Comparison of ENCODE assay signal across 8 cellular contexts in the genomic region with DNA sequence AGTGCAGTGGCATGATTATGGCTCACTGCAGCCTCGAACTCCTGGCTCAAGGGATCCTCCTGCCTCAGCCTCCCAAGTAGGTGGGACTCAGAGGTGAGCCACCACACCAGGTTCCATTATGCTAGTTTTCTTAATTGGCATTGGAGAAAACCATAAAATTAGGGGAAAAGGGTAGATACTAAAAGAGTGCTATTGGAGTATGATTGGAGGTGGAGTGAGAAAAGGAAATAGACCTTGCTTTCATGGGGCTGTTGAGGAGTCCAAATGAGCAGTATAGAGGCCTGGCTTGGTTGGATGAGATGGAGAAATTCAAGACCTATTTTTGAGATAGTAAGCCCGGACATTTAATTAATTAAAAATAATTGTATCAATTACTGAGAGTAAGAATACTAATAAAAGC. TPM values are rescaled to one million over a fixed set of nuclear protein-coding genes. Genes with fewer than 3 reads are reported as not detected.
A peak's percentile ranks its signal among the peaks of the same experiment; 100 is the strongest.
DNase-seq lines count a peak whose midpoint lies in the region; ATAC-seq, FAIRE-seq and TF ChIP-seq lines count a peak whose summit lies in the region.

No MANE protein-coding gene starts in this region.

- intact Hi-C loops in ascending aorta (cut with DNase I) (loop anchor here (2.0 to 10.0 kb wide), 3 partner anchors 650 to 1936 kb away; partner anchors contain the start of genes STKLD1, SURF4, TSC1 and UBAC1), HepG2 (cut with micrococcal nuclease; ENCODE audit: unreplicated experiment) (no loop called here), mucosa of descending colon (cut with DNase I, micrococcal nuclease) (no loop called here)

- H3K9ac ChIP-seq in HepG2 (ENCODE audit: insufficient read depth, low read depth, low read length), result no peak overlapping the region

- POLR2A ChIA-PET in HepG2 (lab: Yijun Ruan, JAX), result interaction anchor here (0.5 to 1.3 kb wide), 9 partner anchors 31 to 654 kb away, joined by 3 to 5 read pairs (median 4); no protein-coding TSS in a partner anchor

- in situ Hi-C loops in HepG2 (cut with HindIII; ENCODE audit: extremely low pct_ligation_motif_present, low pct_unique_long_range_greater_than_20kb), result no loop called here

- H3K27ac ChIP-seq in ascending aorta (peak overlapping the region; percentile 20 to 40), HepG2 (ENCODE audit: extremely low read length, insufficient read depth, low read length) (no peak overlapping the region), tibial nerve (peak overlapping the region in 3 of 4 donors; percentile 67 to 86 (median 69))

- H4K20me1 ChIP-seq in HepG2 (ENCODE audit: insufficient read depth, low read length), result no peaks in the 10 kb centered on the region

- TF ChIP-seq POLR2A in HepG2 (IDR thresholded peaks at IDR 0.05; ENCODE audit: insufficient read depth in 1 of 2, low read depth in 2 of 2, low read length in 2 of 2) (no peak), tibial nerve (IDR thresholded peaks at IDR 0.05) (no peak)

- H3K79me2 ChIP-seq in HepG2 (ENCODE audit: insufficient read depth, low read length), result no peaks in the 10 kb centered on the region

- CTCF ChIA-PET in HepG2 (lab: Yijun Ruan, JAX; ENCODE audit: low intra/inter-chr PET ratio, low total read pairs), result no interaction called here

- no peak overlapping the region for H2AFZ ChIP-seq in HepG2 (ENCODE audit: low read length)

- peaks cover 0 to 3% of the 10 kb centered on the region in 2 donors for H3K4me1 ChIP-seq in ascending aorta
- peaks cover 27% of the 10 kb centered on the region for H3K4me1 ChIP-seq in HepG2 (ENCODE audit: insufficient read depth, low read length)
- H3K4me1 ChIP-seq in tibial nerve, result peaks cover 0 to 12% (median 7%) of the 10 kb centered on the region in 4 donors
- peaks cover 6% of the 10 kb centered on the region for H3K4me1 ChIP-seq in mucosa of descending colon (ENCODE audit: low read depth)

- peak overlapping the region; percentile 57 for H3K27ac Mint-ChIP-seq in activated naive CD4-positive, alpha-beta T cell treated with anti-CD3 and anti-CD28 coated beads, Interleukin-2, amount 50 U/mL, for 24 hours

- peaks cover 0 to 8% of the 10 kb centered on the region in 2 donors for H3K36me3 ChIP-seq in ascending aorta
- no peaks in the 10 kb centered on the region; a peak in 1 of 5 replicates for H3K36me3 ChIP-seq in HepG2 (replicated peaks in 1 of 2; ENCODE audit: control insufficient read depth in 1 of 2, insufficient read depth in 2 of 2, low read length in 2 of 2)
- H3K36me3 ChIP-seq in tibial nerve, result peaks cover 0 to 26% (median 0%) of the 10 kb centered on the region in 3 donors
- no peaks in the 10 kb centered on the region for H3K36me3 ChIP-seq in H7 (replicated peaks; ENCODE audit: control insufficient read depth, insufficient read depth, low read length)
- H3K36me3 ChIP-seq in mucosa of descending colon (ENCODE audit: low read depth), result no peaks in the 10 kb centered on the region

- no peaks in the 10 kb centered on the region for H3K36me3 Mint-ChIP-seq in activated naive CD4-positive, alpha-beta T cell treated with anti-CD3 and anti-CD28 coated beads, Interleukin-2, amount 50 U/mL, for 24 hours

- ATAC-seq in HepG2 (no peak), GM21717 (IDR thresholded peaks at IDR 0.05; ENCODE audit: unreplicated experiment) (no peak), mucosa of descending colon (no peak)

- H3K27me3 Mint-ChIP-seq in activated naive CD4-positive, alpha-beta T cell treated with anti-CD3 and anti-CD28 coated beads, Interleukin-2, amount 50 U/mL, for 24 hours, result no peaks in the 10 kb centered on the region

- H3K4me2 ChIP-seq in HepG2 (ENCODE audit: low read depth, low read length), result peak overlapping the region; percentile 61; the same call in 1 of the 2 replicates

- no peaks in the 10 kb centered on the region for H3K9me3 Mint-ChIP-seq in activated naive CD4-positive, alpha-beta T cell treated with anti-CD3 and anti-CD28 coated beads, Interleukin-2, amount 50 U/mL, for 24 hours

- 32% methylated on average over 2 of the region's 2 CpGs for WGBS in HepG2 (ENCODE audit: low lambda C conversion rate)
- 55 to 59% methylated on average over 2 of the region's 2 CpGs for WGBS in tibial nerve, 2 donors

- no peak for FAIRE-seq in HepG2 (lab: Jason Lieb, UNC)

- peak overlapping the region; percentile 39 to 54 for H3K4me3 ChIP-seq in ascending aorta
- no peak overlapping the region for H3K4me3 ChIP-seq in HepG2 (replicated peaks in 1 of 3; ENCODE audit: insufficient read depth in 1 of 3, low read depth in 2 of 3, low read length in 3 of 3)
- peak overlapping the region in 2 of 4 donors; percentile 85 to 88 for H3K4me3 ChIP-seq in tibial nerve
- H3K4me3 ChIP-seq in H7 (ENCODE audit: insufficient read depth, low read depth, low read length), result no peak overlapping the region
- H3K4me3 ChIP-seq in mucosa of descending colon, result no peak overlapping the region

- TF ChIP-seq RAD21 in HepG2 (CRISPR knock-in tag; IDR thresholded peaks at IDR 0.05), result no peak

- BruUV-seq in HepG2 (replicated peaks; lab: Mats Ljungman, UMichigan), result no TSS peak

- no peaks in the 10 kb centered on the region for H3K9me3 ChIP-seq in ascending aorta
- H3K9me3 ChIP-seq in HepG2 (ENCODE audit: low read length), result no peaks in the 10 kb centered on the region
- no peaks in the 10 kb centered on the region for H3K9me3 ChIP-seq in tibial nerve
- no peaks in the 10 kb centered on the region for H3K9me3 ChIP-seq in mucosa of descending colon

- peak overlapping the region; percentile 24 for H3K4me3 Mint-ChIP-seq in activated naive CD4-positive, alpha-beta T cell treated with anti-CD3 and anti-CD28 coated beads, Interleukin-2, amount 50 U/mL, for 24 hours

- TF ChIP-seq CTCF in ascending aorta (IDR thresholded peaks at IDR 0.05) (no peak), HepG2 (CRISPR knock-in tag; IDR thresholded peaks at IDR 0.05) (no peak), tibial nerve (IDR thresholded peaks at IDR 0.05) (no peak), mucosa of descending colon (IDR thresholded peaks at IDR 0.05) (no peak)

- no peaks in the 10 kb centered on the region for H3K27me3 ChIP-seq in ascending aorta
- no peaks in the 10 kb centered on the region for H3K27me3 ChIP-seq in HepG2 (ENCODE audit: control insufficient read depth in 1 of 2, insufficient read depth in 2 of 2, low read length in 2 of 2)
- no peaks in the 10 kb centered on the region for H3K27me3 ChIP-seq in tibial nerve
- no peaks in the 10 kb centered on the region for H3K27me3 ChIP-seq in H7 (ENCODE audit: control insufficient read depth, insufficient read depth, low read length)

- H3K4me1 Mint-ChIP-seq in activated naive CD4-positive, alpha-beta T cell treated with anti-CD3 and anti-CD28 coated beads, Interleukin-2, amount 50 U/mL, for 24 hours, result peaks cover 16% of the 10 kb centered on the region

- TF ChIP-seq EP300 in HepG2 (IDR thresholded peaks at IDR 0.05; ENCODE audit: low read depth in 2 of 2, low read length in 2 of 2), result no peak
- no peak for TF ChIP-seq EP300 in HepG2 (CRISPR knock-in tag; IDR thresholded peaks at IDR 0.05; ENCODE audit: borderline replicate concordance)
- no peak for TF ChIP-seq EP300 in tibial nerve (IDR thresholded peaks at IDR 0.05)

- no peak for DNase-seq in activated naive CD4-positive, alpha-beta T cell (lab: John Stamatoyannopoulos, UW)
- no peak for DNase-seq in ascending aorta (ENCODE audit: low spot score in 2 of 2)
- no peak for DNase-seq in HepG2 (ENCODE audit: low spot score)
- no peak for DNase-seq in tibial nerve (ENCODE audit: low spot score in 2 of 2)
- no peak for DNase-seq in H7
- no peak for DNase-seq in mucosa of descending colon

RNA-seq across cellular contexts. Expression of gene BRD3OS, which starts 0.9 kb away (rescaled TPM):
- total RNA-seq in ascending aorta (15.9 TPM), HepG2 (2016; rRNA removed; fragmentation: Illumina TruSeq; extraction: Trizol) (4.9 and 5.0 TPM in 2 replicates), tibial nerve (10 to 100 TPM in 3 of 4 donors, 1 to 10 TPM in 1; 9.2 to 28.2 (median 13.7) TPM), mucosa of descending colon (10 to 100 TPM in 1 of 3 donors, 1 to 10 TPM in 2; 3.6 to 17.6 (median 4.9) TPM)
- total RNA-seq in HepG2 (2016; cell fraction: cytosol; rRNA removed; fragmentation: Illumina TruSeq; extraction: Trizol; ENCODE audit: low read depth), result 2.6 and 4.1 TPM in 2 replicates
- 4.9 and 5.5 TPM in 2 replicates for total RNA-seq in HepG2 (2016; cell fraction: insoluble cytoplasmic fraction; rRNA removed; fragmentation: Illumina TruSeq; extraction: Trizol)
- total RNA-seq in HepG2 (2016; cell fraction: membrane; rRNA removed; fragmentation: Illumina TruSeq; extraction: Trizol), result 10.3 and 11.9 TPM in 2 replicates
- 3.1 and 4.3 TPM in 2 replicates for total RNA-seq in HepG2 (2016; cell fraction: nucleus; rRNA removed; fragmentation: Illumina TruSeq; extraction: Trizol)
- 3.9 and 5.7 TPM in 2 replicates for polyA plus RNA-seq in HepG2 (2011; rRNA removed)
- polyA plus RNA-seq in HepG2 (2011; cell fraction: cytosol; rRNA removed), result 3.3 and 4.0 TPM in 2 replicates
- 3.3 and 3.7 TPM in 2 replicates for polyA plus RNA-seq in HepG2 (2011; cell fraction: nucleus; rRNA removed)
- polyA plus RNA-seq in HepG2 (2012), result 2.3 and 2.6 TPM in 2 replicates
- polyA plus RNA-seq in HepG2 (2016; cell fraction: cytosol; fragmentation: Illumina TruSeq; extraction: Trizol; ENCODE audit: low read depth), result 4.5 and 6.0 TPM in 2 replicates
- polyA plus RNA-seq in HepG2 (2016; cell fraction: insoluble cytoplasmic fraction; fragmentation: Illumina TruSeq; extraction: Trizol; ENCODE audit: low read depth), result 5.4 and 5.8 TPM in 2 replicates
- 8.8 and 10.1 TPM in 2 replicates for polyA plus RNA-seq in HepG2 (2016; cell fraction: membrane; fragmentation: Illumina TruSeq; extraction: Trizol; ENCODE audit: low read depth)
- 4.3 and 5.4 TPM in 2 replicates for polyA plus RNA-seq in HepG2 (2016; cell fraction: nucleus; fragmentation: Illumina TruSeq; extraction: Trizol; ENCODE audit: insufficient read depth, low read depth)
- polyA minus RNA-seq in HepG2 (2011; rRNA and poly(A)+ RNA removed; ENCODE audit: low replicate concordance), result 5.6 and 12.7 TPM in 2 replicates
- polyA minus RNA-seq in HepG2 (2011; cell fraction: cytosol; rRNA and poly(A)+ RNA removed), result 2.5 and 3.1 TPM in 2 replicates
- polyA minus RNA-seq in HepG2 (2011; cell fraction: nucleus; rRNA and poly(A)+ RNA removed), result 1.5 and 2.1 TPM in 2 replicates
- total RNA-seq in H7 (2014; rRNA removed; shearing (Covaris generic)), result 16.2 and 25.7 TPM in 2 replicates

RNA-seq across cellular contexts. Expression of gene VAV2, which starts 32.3 kb away (rescaled TPM):
- total RNA-seq in ascending aorta (12.7 TPM), HepG2 (2016; rRNA removed; fragmentation: Illumina TruSeq; extraction: Trizol) (21.2 and 22.5 TPM in 2 replicates), tibial nerve (10 to 100 TPM; 10.3 to 20.1 (median 13.1) TPM), mucosa of descending colon (10 to 100 TPM; 29.4 to 34.8 (median 34.5) TPM)
- 11.6 and 15.3 TPM in 2 replicates for total RNA-seq in HepG2 (2016; cell fraction: cytosol; rRNA removed; fragmentation: Illumina TruSeq; extraction: Trizol; ENCODE audit: low read depth)
- 17.5 and 22.6 TPM in 2 replicates for total RNA-seq in HepG2 (2016; cell fraction: insoluble cytoplasmic fraction; rRNA removed; fragmentation: Illumina TruSeq; extraction: Trizol)
- total RNA-seq in HepG2 (2016; cell fraction: membrane; rRNA removed; fragmentation: Illumina TruSeq; extraction: Trizol), result 15.0 and 15.8 TPM in 2 replicates
- total RNA-seq in HepG2 (2016; cell fraction: nucleus; rRNA removed; fragmentation: Illumina TruSeq; extraction: Trizol), result 24.8 and 26.3 TPM in 2 replicates
- polyA plus RNA-seq in HepG2 (2011; rRNA removed), result 22.9 and 32.7 TPM in 2 replicates
- polyA plus RNA-seq in HepG2 (2011; cell fraction: cytosol; rRNA removed), result 23.2 and 24.2 TPM in 2 replicates
- polyA plus RNA-seq in HepG2 (2011; cell fraction: nucleus; rRNA removed), result 70.9 and 79.3 TPM in 2 replicates
- 34.9 and 35.5 TPM in 2 replicates for polyA plus RNA-seq in HepG2 (2012)
- 2.1 and 2.5 TPM in 2 replicates for polyA plus RNA-seq in HepG2 (2016; cell fraction: cytosol; fragmentation: Illumina TruSeq; extraction: Trizol; ENCODE audit: low read depth)
- 21.5 and 26.8 TPM in 2 replicates for polyA plus RNA-seq in HepG2 (2016; cell fraction: insoluble cytoplasmic fraction; fragmentation: Illumina TruSeq; extraction: Trizol; ENCODE audit: low read depth)
- 8.7 and 9.2 TPM in 2 replicates for polyA plus RNA-seq in HepG2 (2016; cell fraction: membrane; fragmentation: Illumina TruSeq; extraction: Trizol; ENCODE audit: low read depth)
- polyA plus RNA-seq in HepG2 (2016; cell fraction: nucleus; fragmentation: Illumina TruSeq; extraction: Trizol; ENCODE audit: insufficient read depth, low read depth), result 61.9 and 62.3 TPM in 2 replicates
- polyA minus RNA-seq in HepG2 (2011; rRNA and poly(A)+ RNA removed; ENCODE audit: low replicate concordance), result 37.6 and 51.8 TPM in 2 replicates
- polyA minus RNA-seq in HepG2 (2011; cell fraction: cytosol; rRNA and poly(A)+ RNA removed), result 33.6 and 35.2 TPM in 2 replicates
- polyA minus RNA-seq in HepG2 (2011; cell fraction: nucleus; rRNA and poly(A)+ RNA removed), result 32.7 and 34.4 TPM in 2 replicates
- total RNA-seq in H7 (2014; rRNA removed; shearing (Covaris generic)), result 17.7 and 26.9 TPM in 2 replicates

RNA-seq across cellular contexts. Expression of gene BRD3, which starts 43.4 kb away (rescaled TPM):
- total RNA-seq in ascending aorta, result 32.0 TPM
- total RNA-seq in HepG2 (2016; rRNA removed; fragmentation: Illumina TruSeq; extraction: Trizol), result 5.9 and 11.2 TPM in 2 replicates
- 1.2 TPM in 2 replicates for total RNA-seq in HepG2 (2016; cell fraction: cytosol; rRNA removed; fragmentation: Illumina TruSeq; extraction: Trizol; ENCODE audit: low read depth)
- 7.7 and 8.4 TPM in 2 replicates for total RNA-seq in HepG2 (2016; cell fraction: insoluble cytoplasmic fraction; rRNA removed; fragmentation: Illumina TruSeq; extraction: Trizol)
- 4.3 and 4.8 TPM in 2 replicates for total RNA-seq in HepG2 (2016; cell fraction: membrane; rRNA removed; fragmentation: Illumina TruSeq; extraction: Trizol)
- total RNA-seq in HepG2 (2016; cell fraction: nucleus; rRNA removed; fragmentation: Illumina TruSeq; extraction: Trizol), result 8.6 and 9.0 TPM in 2 replicates
- 12.8 and 12.9 TPM in 2 replicates for polyA plus RNA-seq in HepG2 (2011; rRNA removed)
- polyA plus RNA-seq in HepG2 (2011; cell fraction: cytosol; rRNA removed), result 7.3 and 8.3 TPM in 2 replicates
- 33.7 and 42.3 TPM in 2 replicates for polyA plus RNA-seq in HepG2 (2011; cell fraction: nucleus; rRNA removed)
- 22.7 and 27.4 TPM in 2 replicates for polyA plus RNA-seq in HepG2 (2012)
- 1.8 and 2.3 TPM in 2 replicates for polyA plus RNA-seq in HepG2 (2016; cell fraction: cytosol; fragmentation: Illumina TruSeq; extraction: Trizol; ENCODE audit: low read depth)
- 12.6 and 17.1 TPM in 2 replicates for polyA plus RNA-seq in HepG2 (2016; cell fraction: insoluble cytoplasmic fraction; fragmentation: Illumina TruSeq; extraction: Trizol; ENCODE audit: low read depth)
- polyA plus RNA-seq in HepG2 (2016; cell fraction: membrane; fragmentation: Illumina TruSeq; extraction: Trizol; ENCODE audit: low read depth), result 4.3 and 4.6 TPM in 2 replicates
- polyA plus RNA-seq in HepG2 (2016; cell fraction: nucleus; fragmentation: Illumina TruSeq; extraction: Trizol; ENCODE audit: insufficient read depth, low read depth), result 21.2 and 21.4 TPM in 2 replicates
- polyA minus RNA-seq in HepG2 (2011; rRNA and poly(A)+ RNA removed; ENCODE audit: low replicate concordance), result 15.0 and 25.5 TPM in 2 replicates
- polyA minus RNA-seq in HepG2 (2011; cell fraction: cytosol; rRNA and poly(A)+ RNA removed), result 23.5 and 27.0 TPM in 2 replicates
- 13.3 and 16.8 TPM in 2 replicates for polyA minus RNA-seq in HepG2 (2011; cell fraction: nucleus; rRNA and poly(A)+ RNA removed)
- 10 to 100 TPM; 61.6 to 70.8 (median 65.3) TPM for total RNA-seq in tibial nerve
- total RNA-seq in H7 (2014; rRNA removed; shearing (Covaris generic)), result 9.4 and 14.7 TPM in 2 replicates
- total RNA-seq in mucosa of descending colon, result 10 to 100 TPM; 19.4 to 56.0 (median 29.4) TPM

Comparison
In these comparisons a context has a peak if more than half of its experiments do, and no peak if none do; other contexts are left out.
1. H3K4me3 ChIP-seq: peak in ascending aorta (2 of 2); none in HepG2 (0 of 3), H7 (single experiment) and mucosa of descending colon (single experiment).